10 cellular contexts compared by ENCODE assay signal in the genomic region with DNA sequence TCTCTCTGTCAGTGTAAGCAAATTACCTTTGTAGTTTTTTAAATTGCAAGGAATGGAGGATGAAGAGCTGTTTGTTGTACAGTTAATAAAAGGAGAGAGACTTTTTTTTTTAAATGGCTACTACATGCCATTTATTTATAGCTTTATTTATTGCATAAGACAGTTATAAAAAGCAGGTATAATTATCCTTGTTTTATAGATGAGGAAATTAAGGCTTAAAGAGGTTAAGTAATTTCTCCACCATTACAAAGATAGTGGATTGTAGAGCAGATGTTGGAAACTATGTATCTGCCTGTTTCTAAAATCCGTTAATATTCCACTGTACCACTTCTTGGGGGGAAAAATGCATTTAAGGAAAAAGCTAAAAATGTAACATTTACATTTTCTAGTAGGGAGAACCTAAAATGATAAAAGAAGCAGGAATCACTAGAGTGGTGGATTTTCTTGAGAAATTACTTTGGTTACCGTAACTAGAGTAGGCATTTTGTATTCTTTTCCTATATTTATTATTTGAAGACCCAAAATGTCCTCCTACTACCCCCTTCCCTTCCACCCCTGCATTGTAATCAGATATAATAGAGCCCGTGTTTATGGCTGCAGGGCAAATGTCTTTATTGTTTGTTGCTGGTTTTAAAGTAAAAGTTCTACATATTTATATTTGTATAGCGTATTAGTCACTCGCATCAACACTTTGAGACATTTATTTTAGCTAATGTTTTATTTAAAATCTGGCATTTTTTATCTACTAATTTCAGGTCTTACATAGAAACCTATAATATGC. TPM values are rescaled to one million over a fixed set of nuclear protein-coding genes. Genes with fewer than 3 reads are reported as not detected.
DNase-seq lines count a peak whose midpoint lies in the region; ATAC-seq and TF ChIP-seq lines count a peak whose summit lies in the region.
"Had no signal": no experiment of that assay in that cellular context is flagged by ENCODE, and none has a peak within 500 bp of the region (broad histone marks: within the 10 kb centered on the region; RNA-seq: fewer than 3 reads in every experiment).

No MANE protein-coding gene starts in this region.

- H3K27ac Mint-ChIP-seq in naive thymus-derived CD4-positive, alpha-beta T cell, result peak overlapping the region in 4 of 9 donors; percentile 13 to 100 (median 66)

- no peak overlapping the region for H4K91ac ChIP-seq in trophoblast cell (ENCODE audit: low read depth, low read length)

- H3K23ac ChIP-seq in trophoblast cell (ENCODE audit: low read length), result no peak overlapping the region

- peak overlapping the region in 8 of 10 donors; percentile 0 to 100 (median 97) for H3K4me3 Mint-ChIP-seq in naive thymus-derived CD4-positive, alpha-beta T cell

- H3K18ac ChIP-seq in trophoblast cell (ENCODE audit: low read length), result no peak overlapping the region

- peaks cover 36% of the 10 kb centered on the region; the same call in 1 of the 2 replicates for H4K20me1 ChIP-seq in BLaER1

- H2AK5ac ChIP-seq in trophoblast cell (ENCODE audit: low read length), result no peak overlapping the region

- H3K9me3 ChIP-seq in BLaER1 (no peaks in the 10 kb centered on the region), trophoblast cell (ENCODE audit: insufficient read depth, low read depth, low read length) (no peaks in the 10 kb centered on the region)
- no peaks in the 10 kb centered on the region for H3K9me3 ChIP-seq in naive thymus-derived CD4-positive, alpha-beta T cell (ENCODE audit: control insufficient read depth in 2 of 3, low read length in 3 of 3)

- intact Hi-C loops in naive thymus-derived CD4-positive, alpha-beta T cell (cut with micrococcal nuclease), result loop anchor here in 1 of 2 donors (5.0 kb wide), 2 partner anchors 442 to 1517 kb away; a partner anchor contains a TSS

- no peak for DNase-seq in HEK293T (ENCODE audit: extremely low spot score)
- DNase-seq in astrocyte of the spinal cord (ENCODE audit: low read depth, low spot score), result no peak
- no peak for DNase-seq in naive thymus-derived CD4-positive, alpha-beta T cell
- DNase-seq in kidney tubule cell (ENCODE audit: low spot score), result no peak
- DNase-seq in cerebellar nuclear complex (lab: John Stamatoyannopoulos, UW), result no peak
- no peak for DNase-seq in trophoblast cell
- DNase-seq: stimulated activated CD4-positive, alpha-beta T cell treated with anti-CD3 and anti-CD28 coated beads, Interleukin-4, amount 100 ng/mL, for 24 hours had no signal

- H4K12ac ChIP-seq in trophoblast cell (ENCODE audit: low read depth, low read length), result no peak overlapping the region

- CTCF ChIA-PET in HEK293T (lab: Yijun Ruan, JAX), result interaction anchor here (0.8 to 1.0 kb wide), 2 partner anchors 73 to 190 kb away, joined by 3 read pairs; no protein-coding TSS in a partner anchor
- CTCF ChIA-PET in naive thymus-derived CD4-positive, alpha-beta T cell (lab: Charles Lee), result interaction anchor here (1.8 kb wide), 1 partner anchor 18 kb away, joined by 4 read pairs; no protein-coding TSS in a partner anchor

- H3K9me3 Mint-ChIP-seq in naive thymus-derived CD4-positive, alpha-beta T cell, result peaks cover 0 to 5% (median 0%) of the 10 kb centered on the region in 11 donors

- peaks cover 0 to 11% (median 10%) of the 10 kb centered on the region in 5 donors for H3K36me3 Mint-ChIP-seq in naive thymus-derived CD4-positive, alpha-beta T cell

- H2BK120ac ChIP-seq in trophoblast cell (ENCODE audit: insufficient read depth, low read length, poor library complexity), result no peak overlapping the region

- H3K14ac ChIP-seq in trophoblast cell (ENCODE audit: low read length), result no peak overlapping the region

- no peak for TF ChIP-seq CTCF in astrocyte of the spinal cord (IDR thresholded peaks at IDR 0.05; ENCODE audit: low read depth, low read length)

- no peak overlapping the region for H3K4ac ChIP-seq in trophoblast cell (ENCODE audit: low read depth, low read length)

- peaks cover 40% of the 10 kb centered on the region for H3K36me3 ChIP-seq in BLaER1
- H3K36me3 ChIP-seq in naive thymus-derived CD4-positive, alpha-beta T cell (ENCODE audit: control insufficient read depth in 2 of 3, insufficient read depth in 3 of 3, low read length in 3 of 3), result peaks cover 0 to 6% (median 0%) of the 10 kb centered on the region in 3 experiments
- peaks cover 5 to 9% of the 10 kb centered on the region in 2 experiments for H3K36me3 ChIP-seq in trophoblast cell (ENCODE audit: control insufficient read depth in 1 of 2, insufficient read depth in 2 of 2, low read length in 2 of 2)

- in situ Hi-C loops in astrocyte of the spinal cord (cut with HindIII; ENCODE audit: low sequenced_read_pairs), result no loop called here

- no peak overlapping the region for H2BK5ac ChIP-seq in trophoblast cell (ENCODE audit: low read depth, low read length, poor library complexity)

- H3K4me2 ChIP-seq in BLaER1, result peak overlapping the region; percentile 88
- no peak overlapping the region for H3K4me2 ChIP-seq in trophoblast cell (ENCODE audit: low read length)

- H4K8ac ChIP-seq in trophoblast cell (ENCODE audit: low read depth, low read length), result no peak overlapping the region

- H3K27ac ChIP-seq in BLaER1 (no peak overlapping the region), trophoblast cell (ENCODE audit: low read depth, low read length) (no peak overlapping the region)
- no peak overlapping the region for H3K27ac ChIP-seq in naive thymus-derived CD4-positive, alpha-beta T cell (ENCODE audit: low read depth, low read length)

- H3K27me3 ChIP-seq in BLaER1 (no peaks in the 10 kb centered on the region), trophoblast cell (ENCODE audit: insufficient read depth, low read length) (no peaks in the 10 kb centered on the region)
- no peaks in the 10 kb centered on the region for H3K27me3 ChIP-seq in naive thymus-derived CD4-positive, alpha-beta T cell (ENCODE audit: control insufficient read depth in 2 of 2, insufficient read depth in 2 of 2, low read length in 2 of 2)

- peaks cover 9% of the 10 kb centered on the region for H3K79me1 ChIP-seq in trophoblast cell (ENCODE audit: low read length)

- POLR2A ChIA-PET in HEK293T (lab: Yijun Ruan, JAX), result interaction anchor here (1.1 to 1.7 kb wide), 5 partner anchors 12 to 69 kb away, joined by 4 to 6 read pairs (median 5); a partner anchor contains a TSS
- POLR2A ChIA-PET in naive thymus-derived CD4-positive, alpha-beta T cell (lab: Charles Lee), result interaction anchor here (0.6 to 0.9 kb wide), 3 partner anchors 15 to 286 kb away, joined by 3 read pairs; no protein-coding TSS in a partner anchor

- H3K9ac ChIP-seq in BLaER1, result no peak overlapping the region
- H3K9ac ChIP-seq in trophoblast cell (ENCODE audit: low read length), result no peak overlapping the region

- H3K4me1 ChIP-seq in BLaER1, result peaks cover 39% of the 10 kb centered on the region
- peaks cover 13 to 17% of the 10 kb centered on the region in 2 donors for H3K4me1 ChIP-seq in naive thymus-derived CD4-positive, alpha-beta T cell (ENCODE audit: control insufficient read depth in 2 of 2, insufficient read depth in 2 of 2, low read length in 2 of 2)
- H3K4me1 ChIP-seq in trophoblast cell (ENCODE audit: control insufficient read depth in 1 of 2, insufficient read depth in 2 of 2, low read length in 2 of 2), result peaks cover 9 to 16% of the 10 kb centered on the region in 2 experiments

- H2BK12ac ChIP-seq in trophoblast cell (ENCODE audit: low read length), result no peak overlapping the region

- no peaks in the 10 kb centered on the region for H3K27me3 Mint-ChIP-seq in naive thymus-derived CD4-positive, alpha-beta T cell

- H3K4me3 ChIP-seq in BLaER1, result no peak overlapping the region
- H3K4me3 ChIP-seq in astrocyte of the spinal cord (ENCODE audit: low read depth, low read length), result peak overlapping the region; percentile 97
- no peak overlapping the region for H3K4me3 ChIP-seq in naive thymus-derived CD4-positive, alpha-beta T cell (ENCODE audit: low read length)
- H3K4me3 ChIP-seq in trophoblast cell (ENCODE audit: low read depth, low read length), result no peak overlapping the region

- H3K79me2 ChIP-seq in trophoblast cell (ENCODE audit: control insufficient read depth, insufficient read depth, low read length, poor library complexity), result peaks cover 6% of the 10 kb centered on the region

- no peak for ATAC-seq in naive thymus-derived CD4-positive, alpha-beta T cell
- no peak for ATAC-seq in GM21576 (IDR thresholded peaks at IDR 0.05; ENCODE audit: unreplicated experiment)

- no peak overlapping the region for H2AFZ ChIP-seq in trophoblast cell (ENCODE audit: insufficient read depth, low read length, poor library complexity)

- peaks cover 27 to 62% (median 53%) of the 10 kb centered on the region in 7 donors for H3K4me1 Mint-ChIP-seq in naive thymus-derived CD4-positive, alpha-beta T cell

- WGBS in trophoblast cell (ENCODE audit: extremely low coverage, insufficient coverage, insufficient read length), result no CpG with 5 or more reads among the region's 5 CpGs

TF ChIP-seq in HEK293T, 16 proteins besides CTCF, POLR2A, EP300 and RAD21:
- TF ChIP-seq BHLHE40 (IDR thresholded peaks at IDR 0.05; ENCODE audit: borderline replicate concordance), result no peak
- peak; percentile 15; the same call in 1 of the 2 replicates for TF ChIP-seq ZNF384 (IDR thresholded peaks at IDR 0.05)
- TF ChIP-seq NFRKB (IDR thresholded peaks at IDR 0.05), result no peak

RNA-seq across cellular contexts. Expression of a gene that starts 2.3 kb away (rescaled TPM):
- total RNA-seq in naive thymus-derived CD4-positive, alpha-beta T cell, result 1 to 10 TPM; 3.5 to 8.7 (median 5.1) TPM
- polyA plus RNA-seq in naive thymus-derived CD4-positive, alpha-beta T cell, result 1 to 10 TPM; 6.3 to 6.5 TPM
- polyA plus RNA-seq in trophoblast cell (2013), result 6.7 and 7.8 TPM in 2 replicates

RNA-seq across cellular contexts. Expression of a gene that starts 48.0 kb away (rescaled TPM):
- not detected for total RNA-seq in naive thymus-derived CD4-positive, alpha-beta T cell
- polyA plus RNA-seq in naive thymus-derived CD4-positive, alpha-beta T cell, result not detected
- polyA plus RNA-seq in trophoblast cell (2013), result 3.6 and 3.7 TPM in 2 replicates
- total RNA-seq: mesenteric fat pad had no signal
